In genomic region chr1:51268675-51269033, GRCh38 we compare ENCODE assay signal across 10 cellular contexts. TPM values are rescaled to one million over a fixed set of nuclear protein-coding genes. Genes with fewer than 3 reads are reported as not detected.
DNase-seq lines count a peak whose midpoint lies in the region; ATAC-seq lines count a peak whose summit lies in the region.
"Had no signal": no experiment of that assay in that cellular context is flagged by ENCODE, and none has a peak within 500 bp of the region (broad histone marks: within the 10 kb centered on the region; RNA-seq: fewer than 3 reads in every experiment).

No MANE protein-coding gene starts in this region.

- no peak overlapping the region for H3K27ac ChIP-seq in CD8-positive, alpha-beta memory T cell (ENCODE audit: low read depth, low read length)

- no peak overlapping the region for H3K4me3 ChIP-seq in CD8-positive, alpha-beta memory T cell (ENCODE audit: low read length)

- no peaks in the 10 kb centered on the region for H3K9me3 Mint-ChIP-seq in activated naive CD8-positive, alpha-beta T cell (ENCODE audit: low read depth)
- no peaks in the 10 kb centered on the region for H3K9me3 Mint-ChIP-seq in naive thymus-derived CD8-positive, alpha-beta T cell
- no peaks in the 10 kb centered on the region for H3K9me3 Mint-ChIP-seq in CD8-positive, alpha-beta memory T cell

- peaks cover 9% of the 10 kb centered on the region for H3K36me3 ChIP-seq in CD8-positive, alpha-beta memory T cell (ENCODE audit: insufficient read depth, low read length)

- H3K27me3 ChIP-seq in CD8-positive, alpha-beta memory T cell (ENCODE audit: insufficient read depth, low read length, poor library complexity, severe bottlenecking) = no peaks in the 10 kb centered on the region

- ATAC-seq in GM18519 (IDR thresholded peaks at IDR 0.05; ENCODE audit: low FRiP score, unreplicated experiment) (peak; percentile 18), HG02798 (IDR thresholded peaks at IDR 0.05; ENCODE audit: poor library complexity, unreplicated experiment) (peak; percentile 18), left colon (no peak)
- no peak for ATAC-seq in naive thymus-derived CD8-positive, alpha-beta T cell

- intact Hi-C loops in left colon (cut with DNase I, micrococcal nuclease) (no loop called here), posterior cingulate gyrus (cut with DNase I) (no loop called here)

- no peaks in the 10 kb centered on the region for H3K9me3 ChIP-seq in CD8-positive, alpha-beta memory T cell (ENCODE audit: low read length)

- peaks cover 39% of the 10 kb centered on the region for H3K4me1 Mint-ChIP-seq in activated naive CD8-positive, alpha-beta T cell (ENCODE audit: low read depth)
- peaks cover 16 to 49% (median 46%) of the 10 kb centered on the region in 4 donors for H3K4me1 Mint-ChIP-seq in naive thymus-derived CD8-positive, alpha-beta T cell
- peaks cover 42 to 53% (median 51%) of the 10 kb centered on the region in 3 donors for H3K4me1 Mint-ChIP-seq in CD8-positive, alpha-beta memory T cell

- peak overlapping the region; percentile 34 for H3K27ac Mint-ChIP-seq in activated naive CD8-positive, alpha-beta T cell
- H3K27ac Mint-ChIP-seq in naive thymus-derived CD8-positive, alpha-beta T cell = peak overlapping the region in 7 of 10 donors; percentile 1 to 81 (median 33)
- peak overlapping the region in 2 of 8 donors; percentile 11 to 71 for H3K27ac Mint-ChIP-seq in CD8-positive, alpha-beta memory T cell

- H3K36me3 Mint-ChIP-seq in activated naive CD8-positive, alpha-beta T cell = peaks cover 7% of the 10 kb centered on the region
- H3K36me3 Mint-ChIP-seq in naive thymus-derived CD8-positive, alpha-beta T cell = peaks cover 5 to 39% (median 6%) of the 10 kb centered on the region in 3 donors
- peaks cover 0 to 48% (median 17%) of the 10 kb centered on the region in 3 donors for H3K36me3 Mint-ChIP-seq in CD8-positive, alpha-beta memory T cell

- CTCF ChIA-PET in CD8-positive, alpha-beta memory T cell (lab: Charles Lee) = no interaction called here

- H3K27me3 Mint-ChIP-seq in activated naive CD8-positive, alpha-beta T cell = no peaks in the 10 kb centered on the region
- H3K27me3 Mint-ChIP-seq in naive thymus-derived CD8-positive, alpha-beta T cell = no peaks in the 10 kb centered on the region
- no peaks in the 10 kb centered on the region for H3K27me3 Mint-ChIP-seq in CD8-positive, alpha-beta memory T cell

- H3K4me1 ChIP-seq in CD8-positive, alpha-beta memory T cell (ENCODE audit: insufficient read depth, low read length) = peaks cover 10% of the 10 kb centered on the region

- DNase-seq in naive thymus-derived CD8-positive, alpha-beta T cell = no peak
- no peak for DNase-seq in CD8-positive, alpha-beta memory T cell
- DNase-seq in left colon (no peak), NAMALWA (ENCODE audit: low spot score) (no peak), posterior cingulate gyrus (no peak)
- DNase-seq: NCI-H1048, SHP77 had no signal

- no peak overlapping the region for H3K4me3 Mint-ChIP-seq in activated naive CD8-positive, alpha-beta T cell
- no peak overlapping the region for H3K4me3 Mint-ChIP-seq in naive thymus-derived CD8-positive, alpha-beta T cell
- H3K4me3 Mint-ChIP-seq in CD8-positive, alpha-beta memory T cell = no peak overlapping the region

- POLR2A ChIA-PET in naive thymus-derived CD8-positive, alpha-beta T cell (lab: Charles Lee) = no interaction called here
- POLR2A ChIA-PET in CD8-positive, alpha-beta memory T cell (lab: Charles Lee) = no interaction called here

RNA-seq across cellular contexts. Expression of gene RNF11, which starts 32.6 kb away (rescaled TPM):
- total RNA-seq in naive thymus-derived CD8-positive, alpha-beta T cell = 10 to 100 TPM; 32.2 to 36.6 TPM
- polyA plus RNA-seq in naive thymus-derived CD8-positive, alpha-beta T cell = 10 to 100 TPM; 19.8 to 31.8 (median 27.2) TPM
- total RNA-seq in CD8-positive, alpha-beta memory T cell = 10 to 100 TPM; 37.4 to 40.1 TPM
- polyA plus RNA-seq in CD8-positive, alpha-beta memory T cell = 31.1 TPM
- 100 to 1,000 TPM in 1 of 2 donors, 10 to 100 TPM in 1; 69.6 to 109 TPM for total RNA-seq in left colon

Comparison
In these comparisons a context has a peak if more than half of its experiments do, and no peak if none do; other contexts are left out.
1. ATAC-seq: peak in GM18519 (single experiment) and HG02798 (single experiment); none in naive thymus-derived CD8-positive, alpha-beta T cell (0 of 2) and left colon (single experiment).